Comparison of ENCODE assay signal across 14 cellular contexts in the genomic region with DNA sequence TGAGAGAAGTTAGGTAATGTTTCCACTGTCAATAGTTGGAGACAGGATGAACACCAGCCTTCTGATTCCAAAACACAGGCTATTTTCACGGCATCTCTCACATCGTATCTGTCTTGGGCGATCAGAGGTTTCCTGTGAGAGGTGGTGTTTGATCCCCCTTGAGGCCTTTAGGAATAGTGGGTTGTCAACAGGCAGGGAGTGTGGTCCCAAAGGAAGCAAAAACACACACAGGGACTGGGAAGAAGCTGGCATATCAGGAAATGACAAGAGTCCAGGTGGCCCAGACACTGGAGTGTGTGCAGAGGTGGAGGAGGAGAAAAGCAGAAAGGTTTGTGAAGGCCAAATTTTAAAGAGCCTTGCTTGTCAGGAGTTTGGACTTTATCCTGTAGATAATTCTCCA.
"Had no signal": no experiment of that assay in that cellular context is flagged by ENCODE, and none has a peak within 500 bp of the region (broad histone marks: within the 10 kb centered on the region; RNA-seq: fewer than 3 reads in every experiment).

No MANE protein-coding gene starts in this region.

- H3K4me3 Mint-ChIP-seq: activated B cell treated with CpG ODN at 0.5 μM for 24 hours; activated CD4-positive, alpha-beta T cell treated with anti-CD3 and anti-CD28 coated beads, Interleukin-2, amount 10 ng/mL, durations not matched to agents 7 days and 5 days; activated naive CD4-positive, alpha-beta T cell treated with anti-CD3 and anti-CD28 coated beads, Interleukin-2, amount 50 U/mL, for 24 hours; activated T-cell treated with anti-CD3 and anti-CD28 coated beads, Interleukin-2, amount 50 U/mL, for 24 hours; effector memory CD8-positive, alpha-beta T cell; natural killer cell; T-helper 1 cell treated with Interleukin-12 subunit alpha and Interleukin-12 subunit beta and Interleukin-4 antibody, amounts not matched to agents 30 μg/mL and 1 μg/mL, for 36 hours had no signal

- H3K27me3 Mint-ChIP-seq: activated B cell treated with CpG ODN at 0.5 μM for 24 hours; activated naive CD4-positive, alpha-beta T cell treated with anti-CD3 and anti-CD28 coated beads, Interleukin-2, amount 50 U/mL, for 24 hours; activated T-cell treated with anti-CD3 and anti-CD28 coated beads, Interleukin-2, amount 50 U/mL, for 24 hours; effector memory CD8-positive, alpha-beta T cell had no signal

- DNase-seq: activated B cell treated with CpG ODN at 0.5 μM for 24 hours; activated CD4-positive, alpha-beta T cell treated with anti-CD3 and anti-CD28 coated beads, Interleukin-2, amount 10 ng/mL, durations not matched to agents 7 days and 5 days; activated effector memory CD4-positive, alpha-beta T cell treated with Interleukin-2 at 50 U/mL for 16 hours; activated T-cell treated with anti-CD3 and anti-CD28 coated beads, Interleukin-2, amount 50 U/mL, for 24 hours; effector memory CD8-positive, alpha-beta T cell; erythroblast; mucosa of descending colon; natural killer cell; ovary; stimulated activated CD4-positive, alpha-beta T cell treated with anti-CD3 and anti-CD28 coated beads, Interleukin-15, amount 100 ng/mL, for 24 hours; stimulated activated CD4-positive, alpha-beta T cell treated with anti-CD3 and anti-CD28 coated beads, Interleukin-4, amount 100 ng/mL, for 4 hours; stomach had no signal

- ATAC-seq: effector memory CD8-positive, alpha-beta T cell; mucosa of descending colon; natural killer cell had no signal

- H3K9me3 Mint-ChIP-seq: activated B cell treated with CpG ODN at 0.5 μM for 24 hours; activated CD4-positive, alpha-beta T cell treated with anti-CD3 and anti-CD28 coated beads, Interleukin-2, amount 10 ng/mL, durations not matched to agents 7 days and 5 days; activated naive CD4-positive, alpha-beta T cell treated with anti-CD3 and anti-CD28 coated beads, Interleukin-2, amount 50 U/mL, for 24 hours; activated T-cell treated with anti-CD3 and anti-CD28 coated beads, Interleukin-2, amount 50 U/mL, for 24 hours; effector memory CD8-positive, alpha-beta T cell; natural killer cell; T-helper 1 cell treated with Interleukin-12 subunit alpha and Interleukin-12 subunit beta and Interleukin-4 antibody, amounts not matched to agents 30 μg/mL and 1 μg/mL, for 36 hours had no signal

- H3K4me1 Mint-ChIP-seq: activated B cell treated with CpG ODN at 0.5 μM for 24 hours; activated CD4-positive, alpha-beta T cell treated with anti-CD3 and anti-CD28 coated beads, Interleukin-2, amount 10 ng/mL, durations not matched to agents 7 days and 5 days; activated naive CD4-positive, alpha-beta T cell treated with anti-CD3 and anti-CD28 coated beads, Interleukin-2, amount 50 U/mL, for 24 hours; natural killer cell had no signal

- H3K27ac Mint-ChIP-seq: activated B cell treated with CpG ODN at 0.5 μM for 24 hours; activated CD4-positive, alpha-beta T cell treated with anti-CD3 and anti-CD28 coated beads, Interleukin-2, amount 10 ng/mL, durations not matched to agents 7 days and 5 days; activated T-cell treated with anti-CD3 and anti-CD28 coated beads, Interleukin-2, amount 50 U/mL, for 24 hours; effector memory CD8-positive, alpha-beta T cell; natural killer cell; T-helper 1 cell treated with Interleukin-12 subunit alpha and Interleukin-12 subunit beta and Interleukin-4 antibody, amounts not matched to agents 30 μg/mL and 1 μg/mL, for 36 hours had no signal

- H3K36me3 Mint-ChIP-seq: activated naive CD4-positive, alpha-beta T cell treated with anti-CD3 and anti-CD28 coated beads, Interleukin-2, amount 50 U/mL, for 24 hours; natural killer cell had no signal
